23 cellular contexts compared by ENCODE assay signal in genomic region chr14:89374908-89375307, GRCh38.
"Had no signal": no experiment of that assay in that cellular context is flagged by ENCODE, and none has a peak within 500 bp of the region (broad histone marks: within the 10 kb centered on the region; RNA-seq: fewer than 3 reads in every experiment).

No MANE protein-coding gene starts in this region.

- H3K27ac Mint-ChIP-seq: endodermal cell had no signal

- DNase-seq: colonic mucosa; effector CD8-positive, alpha-beta T cell; endodermal cell; foreskin keratinocyte; glutamatergic neuron; heart right ventricle; hippocampal formation; left cardiac atrium; left lung; mesenchymal stem cell; midbrain; naive thymus-derived CD4-positive, alpha-beta T cell; occipital lobe; ovary; posterior cingulate gyrus; psoas muscle; right cardiac atrium; sigmoid colon; stimulated activated CD4-positive, alpha-beta T cell treated with anti-CD3 and anti-CD28 coated beads, Interleukin-2, amount 100 ng/mL, for 48 hours; stimulated activated naive CD4-positive, alpha-beta T cell; upper lobe of right lung; uterus had no signal

- H3K4me3 Mint-ChIP-seq: dendritic cell treated with granulocyte-macrophage colony-stimulating factor and Interleukin-4, amounts not matched to agents 40 ng/mL and 50 ng/mL, for 4 days; endodermal cell; naive thymus-derived CD4-positive, alpha-beta T cell had no signal

- H3K27me3 Mint-ChIP-seq: dendritic cell treated with granulocyte-macrophage colony-stimulating factor and Interleukin-4, amounts not matched to agents 40 ng/mL and 50 ng/mL, for 4 days; naive thymus-derived CD4-positive, alpha-beta T cell had no signal
